Comparison of ENCODE assay signal across 8 cellular contexts in genomic region chrX:110412971-110413726, GRCh38. TPM values are rescaled to one million over a fixed set of nuclear protein-coding genes. Genes with fewer than 3 reads are reported as not detected.
DNase-seq lines count a peak whose midpoint lies in the region; ATAC-seq and TF ChIP-seq lines count a peak whose summit lies in the region.

No MANE protein-coding gene starts in this region.

- no peaks in the 10 kb centered on the region for H3K27me3 ChIP-seq in Loucy (ENCODE audit: insufficient read depth, low read length, poor library complexity, severe bottlenecking)

- no peaks in the 10 kb centered on the region for H3K4me1 ChIP-seq in Loucy (ENCODE audit: insufficient read depth, low read length, poor library complexity, severe bottlenecking)

- no peak overlapping the region for H3K4me3 Mint-ChIP-seq in activated naive CD4-positive, alpha-beta T cell treated with anti-CD3 and anti-CD28 coated beads for 36 hours

- peaks cover 5% of the 10 kb centered on the region for H3K4me1 Mint-ChIP-seq in activated naive CD4-positive, alpha-beta T cell treated with anti-CD3 and anti-CD28 coated beads for 36 hours (ENCODE audit: low read depth)

- no peaks in the 10 kb centered on the region for H3K9me2 ChIP-seq in Loucy (replicated peaks; ENCODE audit: low read depth, low read length)

- H3K4me3 ChIP-seq in Loucy (ENCODE audit: low read length, poor library complexity, severe bottlenecking) = no peak overlapping the region

- H3K79me2 ChIP-seq in Loucy (ENCODE audit: insufficient read depth, low read length) = no peaks in the 10 kb centered on the region

- no peaks in the 10 kb centered on the region for H3K36me3 ChIP-seq in Loucy (ENCODE audit: insufficient read depth, low read length)

- H4K20me1 ChIP-seq in Loucy (ENCODE audit: insufficient read depth, low read length, poor library complexity, severe bottlenecking) = no peaks in the 10 kb centered on the region

- DNase-seq in DMS79 (lab: John Stamatoyannopoulos, UW) = peak; percentile 34
- peak; percentile 78 for DNase-seq in SK-N-DZ (ENCODE audit: low spot score)
- DNase-seq in activated naive CD4-positive, alpha-beta T cell treated with anti-CD3 and anti-CD28 coated beads for 36 hours = peak; percentile 77
- peak; percentile 70 for DNase-seq in Right ventricle myocardium inferior (ENCODE audit: missing footprints)
- DNase-seq in posterior cingulate gyrus = peak in 9 of 10 donors; percentile 46 to 91 (median 68)
- peak; percentile 68 for DNase-seq in ureter (ENCODE audit: low spot score)

- no peak overlapping the region for H3K9ac ChIP-seq in Loucy (ENCODE audit: low read depth, low read length, poor library complexity, severe bottlenecking)

- ATAC-seq in GM21723 (IDR thresholded peaks at IDR 0.05; ENCODE audit: unreplicated experiment) (peak; percentile 69), Right ventricle myocardium inferior (peak; percentile 84)

- peak overlapping the region; percentile 70; the same call in 1 of the 2 replicates for H2AFZ ChIP-seq in Loucy (ENCODE audit: low read length)

- no peaks in the 10 kb centered on the region for H3K27me3 Mint-ChIP-seq in activated naive CD4-positive, alpha-beta T cell treated with anti-CD3 and anti-CD28 coated beads for 36 hours (ENCODE audit: low read depth)

- H3K9me3 Mint-ChIP-seq in activated naive CD4-positive, alpha-beta T cell treated with anti-CD3 and anti-CD28 coated beads for 36 hours = no peaks in the 10 kb centered on the region

- peak; percentile 74 for TF ChIP-seq CTCF in Loucy (conservative IDR thresholded peaks at IDR 0.05; ENCODE audit: low read length)

- no peaks in the 10 kb centered on the region for H3K36me3 Mint-ChIP-seq in activated naive CD4-positive, alpha-beta T cell treated with anti-CD3 and anti-CD28 coated beads for 36 hours (ENCODE audit: low read depth)

- H3F3A ChIP-seq in Loucy (ENCODE audit: low read depth) = no peaks in the 10 kb centered on the region

- CTCF ChIA-PET in activated naive CD4-positive, alpha-beta T cell treated with anti-CD3 and anti-CD28 coated beads for 36 hours (lab: Charles Lee) = interaction anchor here (0.5 to 14.9 kb wide), 10 partner anchors 10 to 681 kb away, joined by 3 to 374 read pairs (median 4); no protein-coding TSS in a partner anchor

- no peak overlapping the region for H3K4me2 ChIP-seq in Loucy (ENCODE audit: low read depth, low read length, poor library complexity, severe bottlenecking)

- intact Hi-C loops in activated naive CD4-positive, alpha-beta T cell treated with anti-CD3 and anti-CD28 coated beads for 36 hours (cut with micrococcal nuclease) = loop anchor here (1.0 to 10.0 kb wide), 3 partner anchors 253 to 518 kb away; no protein-coding TSS in a partner anchor
- intact Hi-C loops in Right ventricle myocardium inferior (cut with DNase I) (loop anchor here (2.0 kb wide), 1 partner anchor 254 kb away; no protein-coding TSS in a partner anchor), posterior cingulate gyrus (cut with DNase I) (no loop called here)

- H3K9me3 ChIP-seq in Loucy (ENCODE audit: insufficient read depth, low read depth, low read length) = no peaks in the 10 kb centered on the region

- no peak overlapping the region for H3K27ac Mint-ChIP-seq in activated naive CD4-positive, alpha-beta T cell treated with anti-CD3 and anti-CD28 coated beads for 36 hours

RNA-seq across cellular contexts. Expression of gene RTL9, which starts 54.5 kb away (rescaled TPM):
- 0.42 and 0.83 TPM in 2 replicates for polyA plus RNA-seq in SK-N-DZ (2014; cell fraction: cytosol; rRNA removed)
- polyA plus RNA-seq in SK-N-DZ (2014; cell fraction: nucleus; rRNA removed) = 0.73 and 1.5 TPM in 2 replicates
- not detected for total RNA-seq in activated naive CD4-positive, alpha-beta T cell treated with anti-CD3 and anti-CD28 coated beads for 36 hours
- total RNA-seq in Right ventricle myocardium inferior = 0.38 TPM
- total RNA-seq in ureter = not detected
